In genomic region chr3:187973977-187974856, GRCh38 we compare ENCODE assay signal across 10 cellular contexts.
DNase-seq lines count a peak whose midpoint lies in the region; ATAC-seq and TF ChIP-seq lines count a peak whose summit lies in the region.
"Had no signal": no experiment of that assay in that cellular context is flagged by ENCODE, and none has a peak within 500 bp of the region (broad histone marks: within the 10 kb centered on the region; RNA-seq: fewer than 3 reads in every experiment).

No MANE protein-coding gene starts in this region.

- no peak overlapping the region for H2BK120ac ChIP-seq in mesenchymal stem cell (ENCODE audit: low read depth, low read length)

- CTCF ChIA-PET in CD4-positive, alpha-beta T cell (lab: Charles Lee), result interaction anchor here (1.3 to 3.3 kb wide), 5 partner anchors 12 to 233 kb away, joined by 3 to 13 read pairs (median 3); partner anchors contain the start of gene BCL6
- CTCF ChIA-PET in activated CD4-positive, alpha-beta T cell treated with anti-CD3 and anti-CD28 coated beads, Interleukin-2, amount 10 ng/mL, durations not matched to agents 7 days and 5 days (lab: Charles Lee), result interaction anchor here (0.8 to 3.3 kb wide), 12 partner anchors 11 to 324 kb away, joined by 3 to 15 read pairs (median 4); partner anchors contain the start of gene BCL6

- H3K14ac ChIP-seq in mesenchymal stem cell (ENCODE audit: low read length in 2 of 2), result no peak overlapping the region

- H3K27ac ChIP-seq in CD4-positive, alpha-beta T cell (ENCODE audit: low read depth, low read length), result peak overlapping the region; percentile 39
- no peak overlapping the region for H3K27ac ChIP-seq in GM23338 (ENCODE audit: low read depth)
- no peak overlapping the region for H3K27ac ChIP-seq in mesenchymal stem cell (ENCODE audit: low read length, poor library complexity, severe bottlenecking)
- H3K27ac ChIP-seq: GM23248 had no signal

- H3K18ac ChIP-seq in mesenchymal stem cell (ENCODE audit: low read depth in 1 of 2, low read length in 2 of 2), result no peak overlapping the region

- H3F3A ChIP-seq in GM23338 (replicated peaks; ENCODE audit: low read depth), result no peaks in the 10 kb centered on the region

- DNase-seq in CD4-positive, alpha-beta T cell, result no peak
- no peak for DNase-seq in GM23338 (ENCODE audit: low spot score)
- peak; percentile 33 for DNase-seq in activated CD4-positive, alpha-beta T cell treated with anti-CD3 and anti-CD28 coated beads, Interleukin-2, amount 10 ng/mL, durations not matched to agents 7 days and 5 days
- DNase-seq in immature natural killer cell, result peak in 1 of 3 donors; percentile 40
- no peak for DNase-seq in NCI-H2081 (lab: John Stamatoyannopoulos, UW)
- no peak for DNase-seq in osteocyte (ENCODE audit: extremely low spot score, unreplicated experiment)
- no peak for DNase-seq in mesenchymal stem cell
- no peak for DNase-seq in NCI-H1694 (lab: John Stamatoyannopoulos, UW)
- DNase-seq: GM23248, NCI-H2171 treated with DMSO at 0.1 percent for 48 hours had no signal

- H3K9me2 ChIP-seq in GM23338 (ENCODE audit: insufficient read depth), result no peaks in the 10 kb centered on the region

- H3K4me2 ChIP-seq in GM23338, result no peak overlapping the region
- H3K4me2 ChIP-seq in mesenchymal stem cell (ENCODE audit: low read length, poor library complexity, severe bottlenecking), result no peak overlapping the region

- no peaks in the 10 kb centered on the region for H3K9me3 ChIP-seq in CD4-positive, alpha-beta T cell (ENCODE audit: control insufficient read depth, low read length)
- no peaks in the 10 kb centered on the region for H3K9me3 ChIP-seq in mesenchymal stem cell (ENCODE audit: control insufficient read depth, low read length)

- H3K79me2 ChIP-seq in GM23338 (replicated peaks; ENCODE audit: insufficient read depth), result no peaks in the 10 kb centered on the region

- H3K4me1 ChIP-seq in GM23338 (ENCODE audit: insufficient read depth), result no peaks in the 10 kb centered on the region
- H3K4me1 ChIP-seq in mesenchymal stem cell (ENCODE audit: control insufficient read depth, insufficient read depth, low read depth, low read length), result peaks cover 6% of the 10 kb centered on the region

- no peak overlapping the region for H3K4me3 ChIP-seq in GM23338
- H3K4me3 ChIP-seq in mesenchymal stem cell (ENCODE audit: insufficient read depth in 1 of 2, low read depth in 1 of 2, low read length in 2 of 2), result no peak overlapping the region
- H3K4me3 ChIP-seq: GM23248 had no signal

- H3K27ac Mint-ChIP-seq in CD4-positive, alpha-beta T cell, result peak overlapping the region; percentile 84
- H3K27ac Mint-ChIP-seq in GM23338, result no peak overlapping the region
- H3K27ac Mint-ChIP-seq in activated CD4-positive, alpha-beta T cell treated with anti-CD3 and anti-CD28 coated beads, Interleukin-2, amount 10 ng/mL, durations not matched to agents 7 days and 5 days, result peak overlapping the region; percentile 92
- H3K27ac Mint-ChIP-seq in immature natural killer cell, result peak overlapping the region; percentile 50 to 87 (median 72)
- H3K27ac Mint-ChIP-seq in osteocyte (ENCODE audit: unreplicated experiment), result no peak overlapping the region

- 94% methylated on average over 7 of the region's 8 CpGs for WGBS in mesenchymal stem cell

- H3K9ac ChIP-seq in mesenchymal stem cell (ENCODE audit: low read length), result no peak overlapping the region
- H3K9ac ChIP-seq: GM23248 had no signal

- TF ChIP-seq CTCF in CD4-positive, alpha-beta T cell (IDR thresholded peaks at IDR 0.05), result no peak
- no peak for TF ChIP-seq CTCF in GM23338 (conservative IDR thresholded peaks at IDR 0.05; ENCODE audit: low read depth in 2 of 2)
- no peak for TF ChIP-seq CTCF in osteocyte (IDR thresholded peaks at IDR 0.05)

- H2BK15ac ChIP-seq in mesenchymal stem cell (ENCODE audit: low read depth, poor library complexity, severe bottlenecking), result no peak overlapping the region

- H3K36me3 ChIP-seq in GM23338 (ENCODE audit: insufficient read depth) (no peaks in the 10 kb centered on the region), mesenchymal stem cell (ENCODE audit: control insufficient read depth in 1 of 2, insufficient read depth in 2 of 2, low read depth in 1 of 2, low read length in 2 of 2) (no peaks in the 10 kb centered on the region)

- H3K27me3 ChIP-seq in CD4-positive, alpha-beta T cell (ENCODE audit: control insufficient read depth, insufficient read depth, low read length), result no peaks in the 10 kb centered on the region
- H3K27me3 ChIP-seq in GM23338 (ENCODE audit: insufficient read depth), result no peaks in the 10 kb centered on the region
- no peaks in the 10 kb centered on the region for H3K27me3 ChIP-seq in mesenchymal stem cell (ENCODE audit: control insufficient read depth in 1 of 2, insufficient read depth in 1 of 2, low read length in 2 of 2)

- H2BK5ac ChIP-seq in mesenchymal stem cell (ENCODE audit: low read depth, low read length, poor library complexity, severe bottlenecking), result no peak overlapping the region

- H4K8ac ChIP-seq in mesenchymal stem cell (ENCODE audit: low read length), result no peak overlapping the region

- no peak overlapping the region for H3K23ac ChIP-seq in mesenchymal stem cell (ENCODE audit: low read length in 2 of 2)

- no peaks in the 10 kb centered on the region for H3K36me3 Mint-ChIP-seq in CD4-positive, alpha-beta T cell (ENCODE audit: low read depth)
- H3K36me3 Mint-ChIP-seq in GM23338 (ENCODE audit: low read depth) (0 out of 3 replicates have a peak, but pooled peaks cover 3% of the 10 kb centered on the region), immature natural killer cell (no peaks in the 10 kb centered on the region), osteocyte (ENCODE audit: unreplicated experiment) (no peaks in the 10 kb centered on the region)
- H3K36me3 Mint-ChIP-seq in activated CD4-positive, alpha-beta T cell treated with anti-CD3 and anti-CD28 coated beads, Interleukin-2, amount 10 ng/mL, durations not matched to agents 7 days and 5 days (ENCODE audit: low read depth), result peaks cover 18% of the 10 kb centered on the region

- peak; percentile 42 for ATAC-seq in CD4-positive, alpha-beta T cell (ENCODE audit: poor library complexity)
- no peak for ATAC-seq in GM23338

- peaks cover 48% of the 10 kb centered on the region for H3K4me1 Mint-ChIP-seq in CD4-positive, alpha-beta T cell (ENCODE audit: low read depth)
- H3K4me1 Mint-ChIP-seq in GM23338, result peaks cover 4% of the 10 kb centered on the region; the same call in 2 of the 3 replicates
- H3K4me1 Mint-ChIP-seq in activated CD4-positive, alpha-beta T cell treated with anti-CD3 and anti-CD28 coated beads, Interleukin-2, amount 10 ng/mL, durations not matched to agents 7 days and 5 days, result peaks cover 66% of the 10 kb centered on the region
- H3K4me1 Mint-ChIP-seq in immature natural killer cell, result peaks cover 44 to 50% of the 10 kb centered on the region in 2 donors
- peaks cover 13% of the 10 kb centered on the region for H3K4me1 Mint-ChIP-seq in osteocyte (ENCODE audit: unreplicated experiment)

- H3K79me1 ChIP-seq in mesenchymal stem cell (replicated peaks; ENCODE audit: low read length, poor library complexity, severe bottlenecking), result no peaks in the 10 kb centered on the region

- POLR2A ChIA-PET in CD4-positive, alpha-beta T cell (lab: Charles Lee), result interaction anchor here (0.9 to 3.1 kb wide), 7 partner anchors 15 to 236 kb away, joined by 3 to 17 read pairs (median 4); partner anchors contain the start of genes BCL6 and LPP
- POLR2A ChIA-PET in activated CD4-positive, alpha-beta T cell treated with anti-CD3 and anti-CD28 coated beads, Interleukin-2, amount 10 ng/mL, durations not matched to agents 7 days and 5 days (lab: Charles Lee), result interaction anchor here (0.6 kb wide), 1 partner anchor 179 kb away, joined by 3 read pairs; no protein-coding TSS in a partner anchor

- no peak overlapping the region for H4K91ac ChIP-seq in mesenchymal stem cell (ENCODE audit: low read length)

- H3K4ac ChIP-seq in mesenchymal stem cell (ENCODE audit: low read depth in 1 of 2, low read length in 2 of 2), result no peak overlapping the region

- no peak overlapping the region for H2AK5ac ChIP-seq in mesenchymal stem cell (ENCODE audit: low read length, severe bottlenecking)

- H3K9me3 Mint-ChIP-seq in CD4-positive, alpha-beta T cell, result no peaks in the 10 kb centered on the region
- peaks cover 5% of the 10 kb centered on the region; the same call in 2 of the 3 replicates for H3K9me3 Mint-ChIP-seq in GM23338
- H3K9me3 Mint-ChIP-seq in activated CD4-positive, alpha-beta T cell treated with anti-CD3 and anti-CD28 coated beads, Interleukin-2, amount 10 ng/mL, durations not matched to agents 7 days and 5 days, result peaks cover 10% of the 10 kb centered on the region
- H3K9me3 Mint-ChIP-seq in immature natural killer cell, result no peaks in the 10 kb centered on the region
- peaks cover 5% of the 10 kb centered on the region for H3K9me3 Mint-ChIP-seq in osteocyte (ENCODE audit: unreplicated experiment)

- H3K4me3 Mint-ChIP-seq in CD4-positive, alpha-beta T cell, result peak overlapping the region; percentile 43
- H3K4me3 Mint-ChIP-seq in GM23338 (no peak overlapping the region), immature natural killer cell (peak overlapping the region; percentile 61 to 77 (median 71)), osteocyte (ENCODE audit: unreplicated experiment) (no peak overlapping the region)
- peak overlapping the region; percentile 40 for H3K4me3 Mint-ChIP-seq in activated CD4-positive, alpha-beta T cell treated with anti-CD3 and anti-CD28 coated beads, Interleukin-2, amount 10 ng/mL, durations not matched to agents 7 days and 5 days

- intact Hi-C loops in CD4-positive, alpha-beta T cell (cut with DNase I, micrococcal nuclease), result loop anchor here in 1 of 2 experiments (2.0 kb wide), 2 partner anchors 55 to 229 kb away; partner anchors contain the start of gene BCL6

- H3K27me3 Mint-ChIP-seq in CD4-positive, alpha-beta T cell, result no peaks in the 10 kb centered on the region
- H3K27me3 Mint-ChIP-seq in GM23338 (ENCODE audit: insufficient read depth, low read depth, poor library complexity), result peaks cover 4% of the 10 kb centered on the region
- no peaks in the 10 kb centered on the region for H3K27me3 Mint-ChIP-seq in activated CD4-positive, alpha-beta T cell treated with anti-CD3 and anti-CD28 coated beads, Interleukin-2, amount 10 ng/mL, durations not matched to agents 7 days and 5 days
- peaks cover 0 to 5% (median 0%) of the 10 kb centered on the region in 3 donors for H3K27me3 Mint-ChIP-seq in immature natural killer cell (ENCODE audit: low read depth in 3 of 3)
- no peaks in the 10 kb centered on the region for H3K27me3 Mint-ChIP-seq in osteocyte (ENCODE audit: unreplicated experiment)

- H2AFZ ChIP-seq in GM23338, result peak overlapping the region; percentile 59; the same call in 1 of the 2 replicates
- no peak overlapping the region for H2AFZ ChIP-seq in mesenchymal stem cell (ENCODE audit: low read depth, low read length)
- H2AFZ ChIP-seq: GM23248 had no signal

- no peak overlapping the region for H2BK12ac ChIP-seq in mesenchymal stem cell (ENCODE audit: low read length in 2 of 2)

- no peaks in the 10 kb centered on the region for H4K20me1 ChIP-seq in GM23338 (replicated peaks; ENCODE audit: insufficient read depth)

TF ChIP-seq in GM23338, 12 proteins besides CTCF, POLR2A, EP300 and RAD21 (continues in another document):
- no peak for TF ChIP-seq STAT1 (IDR thresholded peaks at IDR 0.05; ENCODE audit: unreplicated experiment)

Comparison
In these comparisons a context has a peak if more than half of its experiments do, and no peak if none do; other contexts are left out.
1. H3K27ac Mint-ChIP-seq: peak in CD4-positive, alpha-beta T cell (single experiment), activated CD4-positive, alpha-beta T cell treated with anti-CD3 and anti-CD28 coated beads, Interleukin-2, amount 10 ng/mL, durations not matched to agents 7 days and 5 days (single experiment) and immature natural killer cell (6 of 6); none in GM23338 (single experiment) and osteocyte (single experiment).
2. H3K4me3 Mint-ChIP-seq: peak in CD4-positive, alpha-beta T cell (single experiment), activated CD4-positive, alpha-beta T cell treated with anti-CD3 and anti-CD28 coated beads, Interleukin-2, amount 10 ng/mL, durations not matched to agents 7 days and 5 days (single experiment) and immature natural killer cell (5 of 5); none in GM23338 (single experiment) and osteocyte (single experiment).